ENCODE assay signal across 8 cellular contexts in genomic region chr17:67376892-67377726, GRCh38.
DNase-seq lines count a peak whose midpoint lies in the region; ATAC-seq and TF ChIP-seq lines count a peak whose summit lies in the region.

TSS of gene PITPNC1 (plus strand) at chr17:67377281.

- H3K27me3 ChIP-seq in layer of hippocampus (ENCODE audit: control insufficient read depth, insufficient read depth, low read length), result no peaks in the 10 kb centered on the region

- ATAC-seq in GM19023 (IDR thresholded peaks at IDR 0.05; ENCODE audit: unreplicated experiment), result peak; percentile 66
- ATAC-seq in HG03280 (IDR thresholded peaks at IDR 0.05; ENCODE audit: unreplicated experiment), result peak; percentile 69

- DNase-seq in AG09319 (ENCODE audit: extremely low read depth, low read depth) (peak; percentile 81), NCI-H510A treated with DMSO at 0.1 percent for 48 hours (lab: John Stamatoyannopoulos, UW) (peak; percentile 62), choroid plexus epithelial cell (ENCODE audit: low read depth) (peak; percentile 86)
- peak; percentile 78 to 84 for DNase-seq in activated CD4-positive, alpha-beta T cell treated with anti-CD3 and anti-CD28 coated beads for 4 hours
- DNase-seq in stimulated activated CD4-positive, alpha-beta T cell treated with anti-CD3 and anti-CD28 coated beads, Interleukin-1b, Interleukin-23, amount 100 ng/mL, for 4 hours (ENCODE audit: low read depth in 2 of 2), result peak; percentile 68 to 79

- no peak for TF ChIP-seq CTCF in AG09319 (IDR thresholded peaks at IDR 0.05; ENCODE audit: low read depth, low read length)
- TF ChIP-seq CTCF in choroid plexus epithelial cell (conservative IDR thresholded peaks at IDR 0.05; ENCODE audit: low read depth, low read length), result no peak

- peak within 1 kb of the TSS; percentile 92 for H3K27ac ChIP-seq in layer of hippocampus (ENCODE audit: low read depth, low read length)

- H3K4me3 ChIP-seq in choroid plexus epithelial cell (ENCODE audit: low read depth, low read length), result peak within 1 kb of the TSS; percentile 72

Comparison
In these comparisons a context has a peak if more than half of its experiments do, and no peak if none do; other contexts are left out.
1. Peak in every context shown above with its lines: DNase-seq, ATAC-seq, H3K4me3 ChIP-seq and H3K27ac ChIP-seq.